9 cellular contexts compared by ENCODE assay signal in genomic region chr10:121070257-121070656, GRCh38.
DNase-seq lines count a peak whose midpoint lies in the region; ATAC-seq and TF ChIP-seq lines count a peak whose summit lies in the region.
"Had no signal": no experiment of that assay in that cellular context is flagged by ENCODE, and none has a peak within 500 bp of the region (broad histone marks: within the 10 kb centered on the region; RNA-seq: fewer than 3 reads in every experiment).

No MANE protein-coding gene starts in this region.

- in situ Hi-C loops in Panc1 (cut with HindIII; ENCODE audit: low pct_unique_long_range_greater_than_20kb, low sequenced_read_pairs) = no loop called here

- no peak overlapping the region for H3K4me3 ChIP-seq in Panc1 (ENCODE audit: low read depth in 2 of 2, low read length in 2 of 2)

- no peaks in the 10 kb centered on the region for H3K4me1 ChIP-seq in Panc1 (ENCODE audit: control insufficient read depth, insufficient read depth, low read length)

- TF ChIP-seq CTCF in Panc1 (IDR thresholded peaks at IDR 0.05) = peak; percentile 63
- TF ChIP-seq CTCF in glutamatergic neuron (IDR thresholded peaks at IDR 0.05; ENCODE audit: partially characterized antibody, unreplicated experiment) = peak; percentile 49

- no peaks in the 10 kb centered on the region for H3K9me3 ChIP-seq in Panc1 (ENCODE audit: control insufficient read depth, insufficient read depth, low read depth, low read length)

- POLR2A ChIA-PET in Panc1 (lab: Charles Lee) = no interaction called here

- no peaks in the 10 kb centered on the region for H3K4me1 Mint-ChIP-seq in stimulated activated naive CD8-positive, alpha-beta T cell treated with anti-CD3 and anti-CD28 coated beads, Interleukin-15, amount 100 ng/mL, for 72 hours
- H3K4me1 Mint-ChIP-seq in glutamatergic neuron (ENCODE audit: low read depth, unreplicated experiment) = peaks cover 4% of the 10 kb centered on the region
- H3K4me1 Mint-ChIP-seq in activated CD8-positive, alpha-beta memory T cell treated with anti-CD3 and anti-CD28 coated beads, Interleukin-2, amount 10 ng/mL, durations not matched to agents 7 days and 5 days = peaks cover 11% of the 10 kb centered on the region
- H3K4me1 Mint-ChIP-seq: activated naive CD8-positive, alpha-beta T cell treated with anti-CD3 and anti-CD28 coated beads for 36 hours had no signal

- CTCF ChIA-PET in Panc1 (lab: Charles Lee) = no interaction called here
- CTCF ChIA-PET in activated CD8-positive, alpha-beta memory T cell treated with anti-CD3 and anti-CD28 coated beads, Interleukin-2, amount 10 ng/mL, durations not matched to agents 7 days and 5 days (lab: Charles Lee) = no interaction called here

- intact Hi-C loops in Panc1 (cut with micrococcal nuclease; ENCODE audit: unreplicated experiment) = no loop called here

- H3K36me3 Mint-ChIP-seq in glutamatergic neuron (ENCODE audit: unreplicated experiment) = no peaks in the 10 kb centered on the region
- no peaks in the 10 kb centered on the region for H3K36me3 Mint-ChIP-seq in activated CD8-positive, alpha-beta memory T cell treated with anti-CD3 and anti-CD28 coated beads, Interleukin-2, amount 10 ng/mL, durations not matched to agents 7 days and 5 days

- H3K27ac ChIP-seq in Panc1 (ENCODE audit: low read length) = no peak overlapping the region

- peaks cover 6% of the 10 kb centered on the region for H3K27me3 Mint-ChIP-seq in stimulated activated naive CD8-positive, alpha-beta T cell treated with anti-CD3 and anti-CD28 coated beads, Interleukin-15, amount 100 ng/mL, for 72 hours
- H3K27me3 Mint-ChIP-seq in glutamatergic neuron (ENCODE audit: unreplicated experiment) = no peaks in the 10 kb centered on the region
- H3K27me3 Mint-ChIP-seq in activated CD8-positive, alpha-beta memory T cell treated with anti-CD3 and anti-CD28 coated beads, Interleukin-2, amount 10 ng/mL, durations not matched to agents 7 days and 5 days = no peaks in the 10 kb centered on the region

- no TSS peak for BruUV-seq in Panc1 (replicated peaks; lab: Mats Ljungman, UMichigan)

- H3K27me3 ChIP-seq in Panc1 (ENCODE audit: control insufficient read depth, insufficient read depth, low read length) = no peaks in the 10 kb centered on the region

- no peak overlapping the region for H3K4me3 Mint-ChIP-seq in stimulated activated naive CD8-positive, alpha-beta T cell treated with anti-CD3 and anti-CD28 coated beads, Interleukin-15, amount 100 ng/mL, for 72 hours
- H3K4me3 Mint-ChIP-seq in glutamatergic neuron (ENCODE audit: unreplicated experiment) = no peak overlapping the region
- H3K4me3 Mint-ChIP-seq in activated CD8-positive, alpha-beta memory T cell treated with anti-CD3 and anti-CD28 coated beads, Interleukin-2, amount 10 ng/mL, durations not matched to agents 7 days and 5 days = no peak overlapping the region
- H3K4me3 Mint-ChIP-seq: activated naive CD8-positive, alpha-beta T cell treated with anti-CD3 and anti-CD28 coated beads for 36 hours had no signal

- H3K36me3 ChIP-seq in Panc1 (ENCODE audit: control insufficient read depth, insufficient read depth, low read length) = no peaks in the 10 kb centered on the region

- ATAC-seq in stimulated activated naive CD8-positive, alpha-beta T cell treated with anti-CD3 and anti-CD28 coated beads, Interleukin-15, Interleukin-2, amounts not matched to agents 100 U/mL and 50 U/mL, for 24 hours = peak; percentile 32
- no peak for ATAC-seq in stimulated activated naive CD8-positive, alpha-beta T cell treated with anti-CD3 and anti-CD28 coated beads, Interleukin-15, amount 100 ng/mL, for 72 hours
- ATAC-seq in Panc1 = no peak
- no peak for ATAC-seq in HG02642 (IDR thresholded peaks at IDR 0.05; ENCODE audit: poor library complexity, unreplicated experiment)
- ATAC-seq in activated CD8-positive, alpha-beta memory T cell treated with anti-CD3 and anti-CD28 coated beads, Interleukin-2, amount 10 ng/mL, durations not matched to agents 7 days and 5 days = no peak

- peak overlapping the region in 1 of 2 donors; percentile 47 for H3K27ac Mint-ChIP-seq in stimulated activated naive CD8-positive, alpha-beta T cell treated with anti-CD3 and anti-CD28 coated beads, Interleukin-15, amount 100 ng/mL, for 72 hours
- no peak overlapping the region for H3K27ac Mint-ChIP-seq in glutamatergic neuron (ENCODE audit: unreplicated experiment)
- no peak overlapping the region for H3K27ac Mint-ChIP-seq in activated CD8-positive, alpha-beta memory T cell treated with anti-CD3 and anti-CD28 coated beads, Interleukin-2, amount 10 ng/mL, durations not matched to agents 7 days and 5 days
- H3K27ac Mint-ChIP-seq: activated naive CD8-positive, alpha-beta T cell treated with anti-CD3 and anti-CD28 coated beads for 36 hours had no signal

- H3K9me3 Mint-ChIP-seq in stimulated activated naive CD8-positive, alpha-beta T cell treated with anti-CD3 and anti-CD28 coated beads, Interleukin-15, amount 100 ng/mL, for 72 hours = peaks cover 4 to 11% of the 10 kb centered on the region in 2 donors
- no peaks in the 10 kb centered on the region for H3K9me3 Mint-ChIP-seq in glutamatergic neuron (ENCODE audit: unreplicated experiment)
- no peaks in the 10 kb centered on the region for H3K9me3 Mint-ChIP-seq in activated CD8-positive, alpha-beta memory T cell treated with anti-CD3 and anti-CD28 coated beads, Interleukin-2, amount 10 ng/mL, durations not matched to agents 7 days and 5 days (ENCODE audit: low read depth)

- no peak for DNase-seq in stimulated activated naive CD8-positive, alpha-beta T cell treated with anti-CD3 and anti-CD28 coated beads, Interleukin-15, Interleukin-2, amounts not matched to agents 100 U/mL and 50 U/mL, for 24 hours
- DNase-seq in stimulated activated naive CD8-positive, alpha-beta T cell treated with anti-CD3 and anti-CD28 coated beads, Interleukin-15, amount 100 ng/mL, for 72 hours = no peak
- no peak for DNase-seq in Panc1 (ENCODE audit: low read depth, low spot score)
- DNase-seq in glutamatergic neuron = no peak
- no peak for DNase-seq in activated T-cell treated with anti-CD3 and anti-CD28 coated beads, Interleukin-2, amount 50 U/mL, for 48 hours
- no peak for DNase-seq in activated CD8-positive, alpha-beta memory T cell treated with anti-CD3 and anti-CD28 coated beads, Interleukin-2, amount 10 ng/mL, durations not matched to agents 7 days and 5 days
- no peak for DNase-seq in activated naive CD4-positive, alpha-beta T cell (lab: John Stamatoyannopoulos, UW)
- DNase-seq: activated naive CD8-positive, alpha-beta T cell treated with anti-CD3 and anti-CD28 coated beads for 36 hours had no signal
